8 cellular contexts compared by ENCODE assay signal in the genomic region with DNA sequence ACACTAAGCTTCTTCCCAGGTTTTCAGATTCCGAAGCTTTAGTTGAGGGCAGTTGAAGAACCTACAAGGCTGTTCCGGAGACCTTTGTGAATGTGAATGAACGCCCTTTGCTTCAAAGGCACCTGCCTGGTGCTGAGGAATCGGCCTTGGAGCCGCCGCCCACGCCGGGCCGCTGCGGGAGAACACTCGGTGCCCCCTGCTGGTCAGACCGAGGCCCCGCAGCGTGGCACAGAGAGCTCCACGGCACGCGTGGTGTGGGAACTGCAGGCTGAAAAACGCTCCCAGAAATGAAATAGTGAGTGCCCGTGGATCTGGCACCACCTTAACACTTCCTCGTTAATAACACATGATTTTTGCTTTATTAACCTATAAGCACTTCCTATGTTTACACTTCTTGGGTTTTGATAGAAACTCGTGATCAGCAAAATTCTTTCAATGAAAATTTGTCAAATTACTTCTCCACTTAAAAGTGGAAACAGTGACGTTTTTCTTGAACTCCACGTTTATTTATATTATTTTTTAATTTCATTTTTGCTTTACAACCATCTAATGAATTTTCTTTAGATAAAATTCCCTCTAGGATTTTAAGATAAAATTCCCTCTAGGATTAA.
DNase-seq lines count a peak whose midpoint lies in the region; ATAC-seq, FAIRE-seq and TF ChIP-seq lines count a peak whose summit lies in the region.

No MANE protein-coding gene starts in this region.

- H3K9me3 Mint-ChIP-seq in endodermal cell, result no peaks in the 10 kb centered on the region

- no peak overlapping the region for H3K4me3 Mint-ChIP-seq in endodermal cell

- peaks cover 15% of the 10 kb centered on the region for H3K36me3 Mint-ChIP-seq in endodermal cell (ENCODE audit: low read depth)

- POLR2A ChIA-PET in RWPE1 (lab: Yijun Ruan, JAX; ENCODE audit: low non-redundant PET), result no interaction called here

- H4K20me1 ChIP-seq in neural cell (ENCODE audit: insufficient read depth), result no peaks in the 10 kb centered on the region

- no peak for TF ChIP-seq POLR2A in H54 (IDR thresholded peaks at IDR 0.05; ENCODE audit: low read depth, low read length)

- peaks cover 2% of the 10 kb centered on the region for H3F3A ChIP-seq in neural cell (ENCODE audit: insufficient read depth, low read length, poor library complexity, severe bottlenecking)

- no peak for TF ChIP-seq RAD21 in neural cell (conservative IDR thresholded peaks at IDR 0.05)

- H3K27ac ChIP-seq in RWPE1 (no peak overlapping the region), endodermal cell (ENCODE audit: low read depth, low read length) (no peak overlapping the region), neural cell (ENCODE audit: low read length) (no peak overlapping the region)

- H3K36me3 ChIP-seq in endodermal cell (ENCODE audit: control insufficient read depth, insufficient read depth, low read length) (peaks cover 16% of the 10 kb centered on the region), neural cell (ENCODE audit: insufficient read depth, low read length) (no peaks in the 10 kb centered on the region)

- H2AFZ ChIP-seq in neural cell (ENCODE audit: low read depth, low read length), result no peak overlapping the region

- peaks cover 2% of the 10 kb centered on the region for H3K4me1 Mint-ChIP-seq in endodermal cell

- no peaks in the 10 kb centered on the region for H3K27me3 ChIP-seq in endodermal cell (ENCODE audit: control insufficient read depth, insufficient read depth, low read length, poor library complexity, severe bottlenecking)
- no peaks in the 10 kb centered on the region for H3K27me3 ChIP-seq in neural cell (ENCODE audit: insufficient read depth, low read depth, low read length)

- H3K4me2 ChIP-seq in neural cell (ENCODE audit: low read length), result no peak overlapping the region

- FAIRE-seq in H54 (lab: Jason Lieb, UNC), result no peak

- H3K9ac ChIP-seq in endodermal cell (ENCODE audit: extremely low read depth, low read length, poor library complexity, severe bottlenecking) (no peak overlapping the region), neural cell (ENCODE audit: low read length) (no peak overlapping the region)

- no peaks in the 10 kb centered on the region for H3K4me1 ChIP-seq in endodermal cell (ENCODE audit: control insufficient read depth, insufficient read depth, low read length)

- DNase-seq in Ammon's horn (ENCODE audit: low spot score) (peak; percentile 62), H54 (ENCODE audit: insufficient read length, low spot score) (peak; percentile 40), RWPE1 (ENCODE audit: low spot score) (peak; percentile 8), endodermal cell (peak; percentile 85)

- WGBS in endodermal cell (ENCODE audit: insufficient coverage in 1 of 2, insufficient read length in 1 of 2), 2 experiments, result 29 to 38% methylated on average over 11 to 22 of the region's 23 CpGs

- H3K4me3 ChIP-seq in endodermal cell (ENCODE audit: low read length) (no peak overlapping the region), neural cell (ENCODE audit: low read length) (no peak overlapping the region)

- no peak overlapping the region for H3K27ac Mint-ChIP-seq in endodermal cell

- H3K79me2 ChIP-seq in neural cell (replicated peaks; ENCODE audit: insufficient read depth, low read length), result no peaks in the 10 kb centered on the region

- ATAC-seq in HG03045 (IDR thresholded peaks at IDR 0.05; ENCODE audit: unreplicated experiment) (no peak), HG02885 (IDR thresholded peaks at IDR 0.05; ENCODE audit: poor library complexity, unreplicated experiment) (no peak), GM18511 (IDR thresholded peaks at IDR 0.05; ENCODE audit: unreplicated experiment) (no peak)

- no peak for TF ChIP-seq EP300 in neural cell (conservative IDR thresholded peaks at IDR 0.05; ENCODE audit: poor library complexity, severe bottlenecking)

- no peaks in the 10 kb centered on the region for H3K27me3 Mint-ChIP-seq in endodermal cell (ENCODE audit: insufficient read depth)

- peak; percentile 64 for TF ChIP-seq CTCF in RWPE1 (conservative IDR thresholded peaks at IDR 0.05; ENCODE audit: low read depth)
- peak; percentile 98 for TF ChIP-seq CTCF in endodermal cell (conservative IDR thresholded peaks at IDR 0.05)
- TF ChIP-seq CTCF in neural cell (IDR thresholded peaks at IDR 0.05; ENCODE audit: poor library complexity, severe bottlenecking), result peak; percentile 45

- no peaks in the 10 kb centered on the region for H3K9me2 ChIP-seq in neural cell (ENCODE audit: insufficient read depth, low read length)

- H3K9me3 ChIP-seq in endodermal cell (ENCODE audit: control insufficient read depth, low read length), result no peaks in the 10 kb centered on the region
- no peaks in the 10 kb centered on the region for H3K9me3 ChIP-seq in neural cell (ENCODE audit: low read length)

- CTCF ChIA-PET in RWPE1 (lab: Yijun Ruan, JAX), result interaction anchor here (0.6 to 0.7 kb wide), 3 partner anchors 243 to 649 kb away, joined by 3 to 6 read pairs (median 3); no protein-coding TSS in a partner anchor

TF ChIP-seq in neural cell, 6 proteins besides CTCF, POLR2A, EP300 and RAD21:
- TF ChIP-seq EZH2 (IDR thresholded peaks at IDR 0.05; ENCODE audit: borderline replicate concordance, insufficient read depth, low read length, poor library complexity, severe bottlenecking), result no peak
- peak; percentile 33 for TF ChIP-seq SMC3 (conservative IDR thresholded peaks at IDR 0.05; ENCODE audit: poor library complexity)
TF ChIP-seq in neural cell: peak in this region for 1.

Comparison
In these comparisons a context has a peak if more than half of its experiments do, and no peak if none do; other contexts are left out.
1. DNase-seq: peak in every context shown above with its lines; median percentile 85 in endodermal cell; 62 in Ammon's horn; 40 in H54; 8 in RWPE1.
2. CTCF ChIP-seq: peak in every context shown above with its lines; median percentile 98 in endodermal cell; 64 in RWPE1; 45 in neural cell.